9 cellular contexts compared by ENCODE assay signal in the genomic region with DNA sequence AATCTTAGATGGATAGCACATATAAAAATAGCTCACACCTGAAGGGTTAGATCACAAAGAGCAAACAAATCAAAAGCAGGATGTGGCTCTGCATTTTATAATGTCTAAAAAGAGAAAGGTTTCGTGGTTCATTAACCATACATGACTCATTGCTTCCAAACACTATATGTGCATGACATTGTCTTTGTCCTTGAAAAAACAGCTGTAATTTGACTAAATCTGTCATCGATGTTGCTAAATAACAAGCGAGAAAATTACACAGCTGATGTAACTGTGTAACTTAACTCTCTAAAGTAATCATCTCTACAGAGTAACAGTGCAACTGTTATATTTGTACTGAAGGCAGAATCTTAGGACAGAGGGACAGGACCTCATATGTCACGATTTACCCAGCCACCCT.
DNase-seq lines count a peak whose midpoint lies in the region; ATAC-seq and TF ChIP-seq lines count a peak whose summit lies in the region.
"Had no signal": no experiment of that assay in that cellular context is flagged by ENCODE, and none has a peak within 500 bp of the region (broad histone marks: within the 10 kb centered on the region; RNA-seq: fewer than 3 reads in every experiment).

No MANE protein-coding gene starts in this region.

- no peaks in the 10 kb centered on the region for H3K27me3 ChIP-seq in AG04450 (ENCODE audit: control insufficient read depth, insufficient read depth, low read length)

- CTCF ChIA-PET in AG04450 (lab: Charles Lee) = no interaction called here

- H3K36me3 Mint-ChIP-seq in CD14-positive monocyte = no peaks in the 10 kb centered on the region

- no peak for ATAC-seq in HG03457 (IDR thresholded peaks at IDR 0.05; ENCODE audit: unreplicated experiment)

- no peak overlapping the region for H3K4me3 Mint-ChIP-seq in CD14-positive monocyte

- POLR2A ChIA-PET in AG04450 (lab: Yijun Ruan, JAX) = no interaction called here

- intact Hi-C loops in CD14-positive monocyte (cut with micrococcal nuclease) = no loop called here

- peaks cover 0 to 8% (median 2%) of the 10 kb centered on the region in 7 donors for H3K9me3 Mint-ChIP-seq in CD14-positive monocyte

- H3K27ac ChIP-seq in AG04450 (ENCODE audit: low read depth, low read length) = no peak overlapping the region
- H3K27ac ChIP-seq: thoracic aorta had no signal

- no peak for TF ChIP-seq CTCF in AG04450 (IDR thresholded peaks at IDR 0.05; ENCODE audit: low read depth, low read length)
- no peak for TF ChIP-seq CTCF in cardiac fibroblast (IDR thresholded peaks at IDR 0.05; ENCODE audit: low read depth, low read length)
- TF ChIP-seq CTCF in CD14-positive monocyte (IDR thresholded peaks at IDR 0.05) = no peak

- H3K27ac Mint-ChIP-seq in CD14-positive monocyte = no peak overlapping the region

- no peak overlapping the region for H3K4me3 ChIP-seq in AG04450 (ENCODE audit: low read depth, low read length)
- no peak overlapping the region for H3K4me3 ChIP-seq in cardiac fibroblast (replicated peaks in 1 of 2; ENCODE audit: low read depth in 2 of 2, low read length in 2 of 2)
- H3K4me3 ChIP-seq: thoracic aorta had no signal

- DNase-seq in AG04450 (ENCODE audit: low read depth, low spot score) (peak; percentile 4), HCEC 1CT (peak; percentile 83), NCI-H2029 treated with DMSO at 0.1 percent for 48 hours (lab: John Stamatoyannopoulos, UW) (peak; percentile 91), cardiac fibroblast (ENCODE audit: low read depth in 2 of 2) (peak; percentile 68 to 73), CD14-positive monocyte (ENCODE audit: low spot score) (no peak), HUDEP-2 (lab: John Stamatoyannopoulos, UW; ENCODE audit: unreplicated experiment in 76 of 76) (no peak)
- no peak for DNase-seq in activated CD4-positive, alpha-beta T cell treated with anti-CD3 and anti-CD28 coated beads, Interleukin-2, amount 50 U/mL, for 48 hours

- H3K9me3 ChIP-seq in AG04450 (ENCODE audit: control insufficient read depth, insufficient read depth, low read length) = no peaks in the 10 kb centered on the region
- H3K9me3 ChIP-seq: thoracic aorta had no signal

- H3K27me3 Mint-ChIP-seq in CD14-positive monocyte (ENCODE audit: low read depth in 3 of 3) = no peaks in the 10 kb centered on the region

- H3K4me1 Mint-ChIP-seq in CD14-positive monocyte = no peaks in the 10 kb centered on the region

Comparison
In these comparisons a context has a peak if more than half of its experiments do, and no peak if none do; other contexts are left out.
1. DNase-seq: peak in AG04450 (single experiment), HCEC 1CT (single experiment), NCI-H2029 treated with DMSO at 0.1 percent for 48 hours (single experiment) and cardiac fibroblast (2 of 2); none in activated CD4-positive, alpha-beta T cell treated with anti-CD3 and anti-CD28 coated beads, Interleukin-2, amount 50 U/mL, for 48 hours (0 of 2), CD14-positive monocyte (single experiment) and HUDEP-2 (0 of 76).